Comparison of ENCODE assay signal across 8 cellular contexts in genomic region chr16:48383204-48383876, GRCh38. TPM values are rescaled to one million over a fixed set of nuclear protein-coding genes. Genes with fewer than 3 reads are reported as not detected.
DNase-seq lines count a peak whose midpoint lies in the region; ATAC-seq and TF ChIP-seq lines count a peak whose summit lies in the region.

No MANE protein-coding gene starts in this region.

- intact Hi-C loops in MCF 10A (cut with micrococcal nuclease), result loop anchor here (1.0 to 10.0 kb wide), 2 partner anchors 17 to 61 kb away; no protein-coding TSS in a partner anchor

- peak overlapping the region; percentile 83 for H3K4me3 ChIP-seq in mesodermal cell (ENCODE audit: extremely low read depth, insufficient read depth, low read length, poor library complexity, severe bottlenecking)

- H3K4me1 ChIP-seq in mesodermal cell (ENCODE audit: control insufficient read depth, insufficient read depth, low read length, poor library complexity, severe bottlenecking), result no peaks in the 10 kb centered on the region

- no peaks in the 10 kb centered on the region for H3K9me3 ChIP-seq in mesodermal cell (ENCODE audit: control insufficient read depth, low read length)

- CTCF ChIA-PET in MCF 10A (lab: Yijun Ruan, JAX), result interaction anchor here (0.5 to 1.8 kb wide), 7 partner anchors 18 to 143 kb away, joined by 3 to 8 read pairs (median 3); no protein-coding TSS in a partner anchor

- no peaks in the 10 kb centered on the region for H3K36me3 ChIP-seq in mesodermal cell (ENCODE audit: control insufficient read depth, insufficient read depth, low read length)

- H3K9me3 Mint-ChIP-seq in stimulated activated naive CD8-positive, alpha-beta T cell treated with anti-CD3 and anti-CD28 coated beads, Interleukin-15, Interleukin-2, amounts not matched to agents 100 ng/mL and 50 ng/mL, for 24 hours, result no peaks in the 10 kb centered on the region
- no peaks in the 10 kb centered on the region for H3K9me3 Mint-ChIP-seq in MCF 10A (ENCODE audit: unreplicated experiment)

- H3K4me1 Mint-ChIP-seq in stimulated activated naive CD8-positive, alpha-beta T cell treated with anti-CD3 and anti-CD28 coated beads, Interleukin-15, Interleukin-2, amounts not matched to agents 100 ng/mL and 50 ng/mL, for 24 hours (ENCODE audit: low read depth), result peaks cover 48% of the 10 kb centered on the region
- H3K4me1 Mint-ChIP-seq in MCF 10A (ENCODE audit: insufficient read depth, unreplicated experiment), result peaks cover 35% of the 10 kb centered on the region

- peak overlapping the region; percentile 99 for H3K4me3 Mint-ChIP-seq in stimulated activated naive CD8-positive, alpha-beta T cell treated with anti-CD3 and anti-CD28 coated beads, Interleukin-15, Interleukin-2, amounts not matched to agents 100 ng/mL and 50 ng/mL, for 24 hours
- H3K4me3 Mint-ChIP-seq in MCF 10A (ENCODE audit: unreplicated experiment), result peak overlapping the region; percentile 88

- H3K36me3 Mint-ChIP-seq in stimulated activated naive CD8-positive, alpha-beta T cell treated with anti-CD3 and anti-CD28 coated beads, Interleukin-15, Interleukin-2, amounts not matched to agents 100 ng/mL and 50 ng/mL, for 24 hours (ENCODE audit: low read depth), result peaks cover 13% of the 10 kb centered on the region
- no peaks in the 10 kb centered on the region for H3K36me3 Mint-ChIP-seq in MCF 10A (ENCODE audit: insufficient read depth, unreplicated experiment)

- no TSS peak for BruUV-seq in MCF 10A (replicated peaks; lab: Mats Ljungman, UMichigan)

- no peak for DNase-seq in stimulated activated naive CD8-positive, alpha-beta T cell treated with anti-CD3 and anti-CD28 coated beads, Interleukin-15, Interleukin-2, amounts not matched to agents 100 U/mL and 50 U/mL, for 24 hours
- DNase-seq in MCF 10A (ENCODE audit: unreplicated experiment), result no peak
- no peak for DNase-seq in RKO (ENCODE audit: low spot score)
- DNase-seq in EL, result no peak
- DNase-seq in stimulated activated naive CD4-positive, alpha-beta T cell treated with Interleukin-2 at 50 U/mL for 16 hours (lab: John Stamatoyannopoulos, UW), result no peak
- no peak for DNase-seq in H4 (ENCODE audit: low spot score)

- WGBS in mesodermal cell (ENCODE audit: insufficient coverage in 2 of 2), 2 experiments, result 80 to 92% methylated on average over 2 of the region's 3 CpGs

- POLR2A ChIA-PET in MCF 10A (lab: Yijun Ruan, JAX), result interaction anchor here (0.7 to 5.8 kb wide), 23 partner anchors 8 to 1358 kb away, joined by 3 to 157 read pairs (median 4); partner anchors contain the start of gene LONP2

- no peak for ATAC-seq in stimulated activated naive CD8-positive, alpha-beta T cell treated with anti-CD3 and anti-CD28 coated beads, Interleukin-15, Interleukin-2, amounts not matched to agents 100 U/mL and 50 U/mL, for 24 hours

- H3K27ac ChIP-seq in mesodermal cell (ENCODE audit: low read depth, low read length, severe bottlenecking), result peak overlapping the region; percentile 97

- peak overlapping the region; percentile 91 for H3K27ac Mint-ChIP-seq in stimulated activated naive CD8-positive, alpha-beta T cell treated with anti-CD3 and anti-CD28 coated beads, Interleukin-15, Interleukin-2, amounts not matched to agents 100 ng/mL and 50 ng/mL, for 24 hours
- peak overlapping the region; percentile 94 for H3K27ac Mint-ChIP-seq in MCF 10A (ENCODE audit: low read depth, unreplicated experiment)

- no peak for TF ChIP-seq CTCF in MCF 10A (IDR thresholded peaks at IDR 0.05; ENCODE audit: unreplicated experiment)

- H3K27me3 Mint-ChIP-seq in stimulated activated naive CD8-positive, alpha-beta T cell treated with anti-CD3 and anti-CD28 coated beads, Interleukin-15, Interleukin-2, amounts not matched to agents 100 ng/mL and 50 ng/mL, for 24 hours, result no peaks in the 10 kb centered on the region
- no peaks in the 10 kb centered on the region for H3K27me3 Mint-ChIP-seq in MCF 10A (ENCODE audit: insufficient read depth, unreplicated experiment)

RNA-seq across cellular contexts. Expression of gene SIAH1, which starts 1.9 kb away (rescaled TPM):
- total RNA-seq in MCF 10A (2022), result 19.9 and 22.4 TPM in 2 replicates
- polyA plus RNA-seq in mesodermal cell (2013, experiment 1 of 2), result 31.1 TPM
- 30.0 TPM for polyA plus RNA-seq in mesodermal cell (2013, experiment 2 of 2)
- 38.3 and 41.1 TPM in 2 replicates for total RNA-seq in H4 (2014; rRNA removed; shearing (Covaris generic))
